In genomic region chr6:150334790-150335783, GRCh38 we compare ENCODE assay signal across 8 cellular contexts. TPM values are rescaled to one million over a fixed set of nuclear protein-coding genes. Genes with fewer than 3 reads are reported as not detected.
A peak's percentile ranks its signal among the peaks of the same experiment; 100 is the strongest.
DNase-seq lines count a peak whose midpoint lies in the region; ATAC-seq, FAIRE-seq and TF ChIP-seq lines count a peak whose summit lies in the region.

No MANE protein-coding gene starts in this region.

- intact Hi-C loops in mammary epithelial cell (cut with micrococcal nuclease) (loop anchor here (1.0 to 5.0 kb wide), 7 partner anchors 60 to 480 kb away; partner anchors contain the start of gene PPP1R14C), left colon (cut with DNase I, micrococcal nuclease) (loop anchor here (5.0 to 10.0 kb wide), 2 partner anchors 250 to 253 kb away; no protein-coding TSS in a partner anchor), tibial artery (cut with DNase I; ENCODE audit: low total_unique reads) (loop anchor here (5.0 kb wide), 1 partner anchor 253 kb away; no protein-coding TSS in a partner anchor)

- H3K9ac ChIP-seq in mammary epithelial cell (ENCODE audit: insufficient read depth, low read length), result no peak overlapping the region

- CTCF ChIA-PET in mammary epithelial cell (lab: Charles Lee; ENCODE audit: low non-redundant PET), result interaction anchor here (0.8 to 1.0 kb wide), 2 partner anchors 254 to 266 kb away, joined by 4 to 8 read pairs; partner anchors contain the start of gene ULBP3

- ATAC-seq in left colon, result peak; percentile 65
- ATAC-seq in HG02840 (IDR thresholded peaks at IDR 0.05; ENCODE audit: low FRiP score, unreplicated experiment), result no peak
- no peak for ATAC-seq in GM18858 (IDR thresholded peaks at IDR 0.05; ENCODE audit: unreplicated experiment)

- in situ Hi-C loops in mammary epithelial cell (cut with MboI; ENCODE audit: low sequenced_read_pairs in 2 of 2), result loop anchor here (5.0 kb wide), 2 partner anchors 78 to 253 kb away; no protein-coding TSS in a partner anchor

- H3K4me3 ChIP-seq in mammary epithelial cell (replicated peaks in 1 of 3; ENCODE audit: insufficient read depth in 1 of 3, low read depth in 2 of 3, low read length in 3 of 3), result no peak overlapping the region
- no peak overlapping the region for H3K4me3 ChIP-seq in tibial artery

- peak; percentile 82 to 88 for TF ChIP-seq CTCF in mammary epithelial cell (conservative IDR thresholded peaks at IDR 0.05 in 1 of 2, IDR thresholded peaks at IDR 0.05 in 1 of 2; ENCODE audit: extremely low read depth in 1 of 2, insufficient read depth in 1 of 2, low read depth in 1 of 2, low read length in 2 of 2)
- peak; percentile 73 to 77 for TF ChIP-seq CTCF in tibial artery (IDR thresholded peaks at IDR 0.05)

- no peaks in the 10 kb centered on the region for H3K79me2 ChIP-seq in mammary epithelial cell (ENCODE audit: insufficient read depth, low read length)

- H2AFZ ChIP-seq in mammary epithelial cell (ENCODE audit: low read depth, low read length), result no peak overlapping the region

- no peak overlapping the region for H3K4me2 ChIP-seq in mammary epithelial cell (ENCODE audit: insufficient read depth, low read depth, low read length)

- H3K36me3 ChIP-seq in mammary epithelial cell (ENCODE audit: insufficient read depth, low read length) (no peaks in the 10 kb centered on the region), tibial artery (no peaks in the 10 kb centered on the region)

- DNase-seq in CMK (ENCODE audit: low read depth) (peak; percentile 20), GM18507 (ENCODE audit: extremely low spot score, insufficient read length, low read depth) (peak; percentile 23), NOMO-1 treated with DMSO at 0.1 percent for 48 hours (lab: John Stamatoyannopoulos, UW; ENCODE audit: unreplicated experiment) (peak; percentile 28), mammary epithelial cell (peak; percentile 67), left colon (peak in 1 of 2 donors; percentile 37), tibial artery (peak in 1 of 2 donors; percentile 38)

- H3K27ac ChIP-seq in mammary epithelial cell (ENCODE audit: insufficient read depth, low read depth, low read length) (peak overlapping the region; percentile 59), tibial artery (no peak overlapping the region)

- BruUV-seq in mammary epithelial cell (replicated peaks; lab: Mats Ljungman, UMichigan), result no TSS peak

- 62% methylated on average over 7 of the region's 7 CpGs for WGBS in mammary epithelial cell (ENCODE audit: low coverage, missing lambda C conversion rate)

- H3K4me1 ChIP-seq in mammary epithelial cell (ENCODE audit: insufficient read depth, low read length), result peaks cover 26% of the 10 kb centered on the region
- no peaks in the 10 kb centered on the region for H3K4me1 ChIP-seq in tibial artery

- FAIRE-seq in GM18507 (lab: Jason Lieb, UNC), result peak; percentile 69

- H3K9me3 ChIP-seq in mammary epithelial cell (replicated peaks; ENCODE audit: insufficient read depth, low read length) (no peaks in the 10 kb centered on the region), tibial artery (no peaks in the 10 kb centered on the region)

- dilution Hi-C loops in mammary epithelial cell (cut with HindIII; ENCODE audit: low sequenced_read_pairs), result no loop called here

- no peaks in the 10 kb centered on the region for H3K27me3 ChIP-seq in mammary epithelial cell (ENCODE audit: insufficient read depth, low read length)
- no peaks in the 10 kb centered on the region for H3K27me3 ChIP-seq in tibial artery

- H4K20me1 ChIP-seq in mammary epithelial cell (ENCODE audit: insufficient read depth, low read length), result no peaks in the 10 kb centered on the region

RNA-seq across cellular contexts. Expression of gene IYD, which starts 33.7 kb away (rescaled TPM):
- total RNA-seq in mammary epithelial cell, result under 1 TPM in 1 of 2 donors, not detected in 1; under 0.01 TPM
- not detected for polyA plus RNA-seq in mammary epithelial cell
- polyA minus RNA-seq in mammary epithelial cell, result not detected
- total RNA-seq in left colon, result 10 to 100 TPM; 22.6 to 27.0 TPM

Comparison
In these comparisons a context has a peak if more than half of its experiments do, and no peak if none do; other contexts are left out.
1. RNA of gene IYD, which starts 33.7 kb away (total RNA-seq): 22.6 to 27.0 TPM in left colon; under 0.01 TPM in mammary epithelial cell; every median in the first group is over 10 times any median in the second.